In the genomic region with DNA sequence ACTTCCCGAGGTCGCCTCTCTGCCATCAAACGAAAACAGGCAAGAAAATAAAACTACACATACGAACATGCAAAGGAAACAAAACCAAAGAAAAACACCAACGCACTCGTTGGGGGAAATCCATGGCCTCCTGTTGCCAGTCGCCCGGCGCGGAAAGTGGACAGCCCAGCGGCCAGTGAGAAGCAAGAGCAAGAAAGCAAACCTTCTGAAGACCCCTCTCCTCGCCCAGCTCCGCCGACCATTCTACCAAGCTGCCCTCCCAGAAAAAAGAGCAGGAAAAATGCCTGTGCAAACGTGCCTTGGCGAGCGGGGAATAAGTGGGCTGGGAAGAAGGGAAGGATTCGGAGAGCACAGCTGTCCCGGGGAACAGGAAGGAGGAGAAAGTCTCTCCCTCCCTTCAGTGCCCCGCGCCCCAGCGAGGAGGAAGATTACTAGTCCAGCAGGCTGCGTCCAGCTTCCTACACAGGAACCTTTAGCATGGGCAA, we compare ENCODE assay signal across 8 cellular contexts. TPM values are rescaled to one million over a fixed set of nuclear protein-coding genes. Genes with fewer than 3 reads are reported as not detected.
DNase-seq lines count a peak whose midpoint lies in the region; ATAC-seq and TF ChIP-seq lines count a peak whose summit lies in the region.

No MANE protein-coding gene starts in this region.

- peaks cover 45% of the 10 kb centered on the region for H3K4me1 Mint-ChIP-seq in progenitor cell of endocrine pancreas (ENCODE audit: low read depth)

- peak overlapping the region; percentile 97 for H3K27ac Mint-ChIP-seq in progenitor cell of endocrine pancreas

- H3K4me3 Mint-ChIP-seq in progenitor cell of endocrine pancreas (ENCODE audit: low read depth) = peak overlapping the region; percentile 96

- H3K4me3 ChIP-seq in LNCaP clone FGC (ENCODE audit: low read depth, low read length) = peak overlapping the region; percentile 47

- intact Hi-C loops in Right ventricle myocardium inferior (cut with DNase I) = no loop called here

- no peaks in the 10 kb centered on the region for H3K27me3 Mint-ChIP-seq in progenitor cell of endocrine pancreas

- no peaks in the 10 kb centered on the region for H3K9me3 Mint-ChIP-seq in progenitor cell of endocrine pancreas (ENCODE audit: low read depth)

- TF ChIP-seq CTCF in LNCaP clone FGC (IDR thresholded peaks at IDR 0.05; ENCODE audit: control insufficient read depth, extremely low read depth, insufficient read depth) (no peak), progenitor cell of endocrine pancreas (IDR thresholded peaks at IDR 0.05; ENCODE audit: unreplicated experiment) (no peak)

- DNase-seq in LNCaP clone FGC (ENCODE audit: low read depth) = no peak
- peak in 3 of 4 experiments; percentile 1 to 19 (median 12) for DNase-seq in activated naive CD4-positive, alpha-beta T cell (lab: John Stamatoyannopoulos, UW)
- no peak for DNase-seq in Right ventricle myocardium inferior (ENCODE audit: missing footprints)
- no peak for DNase-seq in progenitor cell of endocrine pancreas (ENCODE audit: low spot score, unreplicated experiment)
- no peak for DNase-seq in NCI-H345 treated with DMSO at 0.1 percent for 48 hours (lab: John Stamatoyannopoulos, UW; ENCODE audit: unreplicated experiment)
- no peak for DNase-seq in amniotic stem cell (lab: John Stamatoyannopoulos, UW)

- H3K36me3 Mint-ChIP-seq in progenitor cell of endocrine pancreas (ENCODE audit: insufficient read depth) = peaks cover 3% of the 10 kb centered on the region

- peak; percentile 3 for ATAC-seq in GM18517 (IDR thresholded peaks at IDR 0.05; ENCODE audit: unreplicated experiment)
- peak; percentile 64 for ATAC-seq in Right ventricle myocardium inferior
- ATAC-seq in GM21529 (IDR thresholded peaks at IDR 0.05; ENCODE audit: unreplicated experiment) = no peak

RNA-seq across cellular contexts. Expression of a gene that starts 0.8 kb away (rescaled TPM):
- total RNA-seq in Right ventricle myocardium inferior (11.7 TPM), progenitor cell of endocrine pancreas (46.5 and 46.7 TPM in 2 replicates)

Comparison
In these comparisons a context has a peak if more than half of its experiments do, and no peak if none do; other contexts are left out.
1. DNase-seq: peak in activated naive CD4-positive, alpha-beta T cell (3 of 4); none in LNCaP clone FGC (single experiment), Right ventricle myocardium inferior (single experiment), progenitor cell of endocrine pancreas (single experiment), NCI-H345 treated with DMSO at 0.1 percent for 48 hours (single experiment) and amniotic stem cell (single experiment).